1 cellular context compared by ENCODE assay signal in genomic region chr11:32358729-32359128, GRCh38.
TF ChIP-seq lines count a peak whose summit lies in the region.

No MANE protein-coding gene starts in this region.

TF ChIP-seq in GM23338, 12 proteins besides CTCF, POLR2A, EP300 and RAD21 (continued from another document):
- TF ChIP-seq ZNF462 (CRISPR knock-in tag; IDR thresholded peaks at IDR 0.05), result no peak
- TF ChIP-seq EZH2 (IDR thresholded peaks at IDR 0.05; ENCODE audit: low read depth, unreplicated experiment), result no peak
- no peak for TF ChIP-seq ZNF114 (CRISPR knock-in tag; IDR thresholded peaks at IDR 0.05)
- TF ChIP-seq CREB1 (CRISPR knock-in tag; IDR thresholded peaks at IDR 0.05; ENCODE audit: low read depth), result no peak
